8 cellular contexts compared by ENCODE assay signal in the genomic region with DNA sequence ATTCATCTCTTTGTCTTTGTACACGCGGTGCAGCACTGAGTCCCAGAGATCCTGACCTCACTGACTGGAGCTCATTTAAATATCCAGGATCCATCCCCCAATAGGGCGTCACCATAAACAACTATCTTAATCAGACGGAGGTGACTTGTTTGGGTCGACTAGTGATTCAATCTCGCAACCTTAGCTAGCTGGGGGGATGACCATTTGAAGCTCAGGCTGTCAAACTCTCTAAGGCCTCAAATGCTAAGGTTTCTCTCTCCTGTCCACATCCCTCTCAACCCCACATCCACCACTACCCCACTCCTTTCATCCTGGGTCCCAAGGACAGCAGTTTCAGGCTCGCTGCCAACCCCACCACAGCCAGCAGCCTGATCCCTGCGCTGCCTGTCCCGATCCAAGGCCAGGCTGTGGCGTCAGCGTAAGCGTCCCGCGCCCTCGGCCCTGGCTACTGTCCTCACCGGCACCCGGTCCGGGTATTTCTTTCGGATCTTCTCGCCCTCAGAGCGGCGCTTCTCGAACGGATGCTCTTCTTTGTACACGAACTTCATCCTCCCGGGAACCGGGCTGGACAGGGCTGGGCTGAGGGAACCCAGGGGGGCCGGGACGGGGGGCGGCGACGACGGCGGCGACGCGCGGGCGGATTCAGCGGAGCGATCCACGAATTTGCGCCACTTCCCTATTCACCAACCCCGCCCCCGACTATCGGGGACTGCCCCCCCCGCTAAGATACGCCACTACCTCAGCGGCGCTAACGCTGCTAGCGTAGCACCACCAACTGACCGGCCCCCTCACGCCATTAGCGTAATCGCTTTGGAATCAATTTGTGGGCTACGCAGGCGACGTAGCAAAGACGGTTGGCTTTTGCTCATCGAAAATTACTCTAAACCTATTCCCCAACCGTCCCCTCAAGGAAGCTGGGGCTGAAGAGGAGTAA. TPM values are rescaled to one million over a fixed set of nuclear protein-coding genes. Genes with fewer than 3 reads are reported as not detected.
A peak's percentile ranks its signal among the peaks of the same experiment; 100 is the strongest.
DNase-seq lines count a peak whose midpoint lies in the region; ATAC-seq and TF ChIP-seq lines count a peak whose summit lies in the region.

A gene (minus strand): TSS at position 667 of the 934 bp plus-strand sequence. CDS start 119 bp downstream, at position 548.

- no peak within 1 kb of the TSS for H2BK15ac ChIP-seq in H9 (ENCODE audit: low read depth, low read length)

- H3K9ac ChIP-seq in H9 (ENCODE audit: extremely low read depth, insufficient read length, low read length) (peak within 1 kb of the TSS; percentile 93), trophoblast cell (ENCODE audit: low read length) (peak within 1 kb of the TSS; percentile 96)

- H3K36me3 Mint-ChIP-seq in H9 (ENCODE audit: insufficient read depth in 1 of 3, low read depth in 3 of 3) = peaks cover 31 to 56% (median 52%) of the 10 kb centered on the region in 3 experiments
- H3K36me3 Mint-ChIP-seq in activated naive CD8-positive, alpha-beta T cell treated with anti-CD3 and anti-CD28 coated beads, Interleukin-2, amount 50 U/mL, for 24 hours (ENCODE audit: low read depth) = peaks cover 34% of the 10 kb centered on the region

- H3K14ac ChIP-seq in H9 (ENCODE audit: insufficient read depth, low read length) = peak within 1 kb of the TSS; percentile 83
- H3K14ac ChIP-seq in trophoblast cell (ENCODE audit: low read length) = peak within 1 kb of the TSS; percentile 99

- H3K18ac ChIP-seq in H9 (ENCODE audit: insufficient read length, low read depth, low read length) (peak within 1 kb of the TSS; percentile 73), trophoblast cell (ENCODE audit: low read length) (peak within 1 kb of the TSS; percentile 98)

- H3K27ac Mint-ChIP-seq in H9 = peak within 1 kb of the TSS; percentile 96 to 100 (median 99)
- peak within 1 kb of the TSS; percentile 97 for H3K27ac Mint-ChIP-seq in activated naive CD8-positive, alpha-beta T cell treated with anti-CD3 and anti-CD28 coated beads, Interleukin-2, amount 50 U/mL, for 24 hours

- no peak within 1 kb of the TSS for H3K23ac ChIP-seq in H9 (ENCODE audit: insufficient read length, low read depth, low read length)
- no peak within 1 kb of the TSS for H3K23ac ChIP-seq in trophoblast cell (ENCODE audit: low read length)

- H4K91ac ChIP-seq in H9 (ENCODE audit: insufficient read length, low read depth, low read length) (peak within 1 kb of the TSS; percentile 20), trophoblast cell (ENCODE audit: low read depth, low read length) (peak within 1 kb of the TSS; percentile 99)

- no peak within 1 kb of the TSS for H2BK20ac ChIP-seq in H9 (ENCODE audit: low read depth, low read length, poor library complexity, severe bottlenecking)

- DNase-seq in DMS153 (lab: John Stamatoyannopoulos, UW) = peak; percentile 49
- DNase-seq in H9 = peak; percentile 93
- peak; percentile 77 for DNase-seq in NCI-H1092 (lab: John Stamatoyannopoulos, UW)
- peak; percentile 89 for DNase-seq in T follicular helper cell (ENCODE audit: low read depth)
- peak; percentile 94 for DNase-seq in activated naive CD8-positive, alpha-beta T cell treated with anti-CD3 and anti-CD28 coated beads, Interleukin-2, amount 50 U/mL, for 24 hours
- DNase-seq in cardiac muscle cell (ENCODE audit: low read depth in 1 of 2, low spot score in 1 of 2) = peak; percentile 95
- peak; percentile 76 to 93 for DNase-seq in trophoblast cell
- peak; percentile 94 to 97 for DNase-seq in tibial artery

- WGBS in H9 (ENCODE audit: extremely low coverage, insufficient read length, low lambda C conversion rate) = no CpG with 5 or more reads among the region's 62 CpGs
- no CpG with 5 or more reads among the region's 62 CpGs for WGBS in trophoblast cell (ENCODE audit: extremely low coverage, insufficient coverage, insufficient read length)

- H4K12ac ChIP-seq in trophoblast cell (ENCODE audit: low read depth, low read length) = peak within 1 kb of the TSS; percentile 97

- H2BK120ac ChIP-seq in H9 (ENCODE audit: low read depth, low read length, poor library complexity, severe bottlenecking) (no peak within 1 kb of the TSS), trophoblast cell (ENCODE audit: insufficient read depth, low read length, poor library complexity) (peak within 1 kb of the TSS; percentile 96)

- H3K4me3 ChIP-seq in cardiac muscle cell (peak within 1 kb of the TSS; percentile 72), trophoblast cell (ENCODE audit: low read depth, low read length) (peak within 1 kb of the TSS; percentile 94), tibial artery (peak within 1 kb of the TSS; percentile 73 to 77)

- H2AFZ ChIP-seq in H9 (ENCODE audit: low read length) (no peak within 1 kb of the TSS), trophoblast cell (ENCODE audit: insufficient read depth, low read length, poor library complexity) (peak within 1 kb of the TSS; percentile 72)

- peak within 1 kb of the TSS; percentile 25 for H3K56ac ChIP-seq in H9 (ENCODE audit: insufficient read length, low read depth, low read length)

- H3K23me2 ChIP-seq in H9 (ENCODE audit: insufficient read length, low read depth, low read length, poor library complexity, severe bottlenecking) = peaks cover 4% of the 10 kb centered on the region

- peak; percentile 9 for ATAC-seq in activated naive CD8-positive, alpha-beta T cell treated with anti-CD3 and anti-CD28 coated beads, Interleukin-2, amount 50 U/mL, for 24 hours

- H3K4me3 Mint-ChIP-seq in H9 = peak within 1 kb of the TSS; percentile 95 to 97
- peak within 1 kb of the TSS; percentile 88 for H3K4me3 Mint-ChIP-seq in activated naive CD8-positive, alpha-beta T cell treated with anti-CD3 and anti-CD28 coated beads, Interleukin-2, amount 50 U/mL, for 24 hours

- H4K8ac ChIP-seq in H9 (replicated peaks; ENCODE audit: insufficient read length, low read depth, low read length) = no peak within 1 kb of the TSS
- H4K8ac ChIP-seq in trophoblast cell (ENCODE audit: low read depth, low read length) = peak within 1 kb of the TSS; percentile 98

- H4K5ac ChIP-seq in H9 (ENCODE audit: insufficient read length, low read depth, low read length) = no peak within 1 kb of the TSS

- H3K9me3 Mint-ChIP-seq in H9 = peaks cover 0 to 2% of the 10 kb centered on the region in 2 experiments; a peak in 2 of 5 replicates
- no peaks in the 10 kb centered on the region for H3K9me3 Mint-ChIP-seq in activated naive CD8-positive, alpha-beta T cell treated with anti-CD3 and anti-CD28 coated beads, Interleukin-2, amount 50 U/mL, for 24 hours

- H3K4me1 ChIP-seq in H9 (ENCODE audit: insufficient read depth, low read length) (no peaks in the 10 kb centered on the region), cardiac muscle cell (ENCODE audit: low read depth) (peaks cover 18% of the 10 kb centered on the region), trophoblast cell (ENCODE audit: control insufficient read depth in 1 of 2, insufficient read depth in 2 of 2, low read length in 2 of 2) (peaks cover 12 to 14% of the 10 kb centered on the region in 2 experiments), tibial artery (peaks cover 0 to 39% (median 29%) of the 10 kb centered on the region in 4 donors)

- H3K79me2 ChIP-seq in H9 (ENCODE audit: insufficient read depth, low read length) (peaks cover 8% of the 10 kb centered on the region; the same call in 1 of the 2 replicates), trophoblast cell (ENCODE audit: control insufficient read depth, insufficient read depth, low read length, poor library complexity) (peaks cover 23% of the 10 kb centered on the region)

- H3K9me3 ChIP-seq in H9 (ENCODE audit: control insufficient read depth, low read depth, low read length) (no peaks in the 10 kb centered on the region), cardiac muscle cell (ENCODE audit: low read depth) (no peaks in the 10 kb centered on the region), trophoblast cell (ENCODE audit: insufficient read depth, low read depth, low read length) (peaks cover 2% of the 10 kb centered on the region), tibial artery (no peaks in the 10 kb centered on the region)

- peak within 1 kb of the TSS; percentile 60 for H2BK5ac ChIP-seq in H9 (ENCODE audit: insufficient read length, low read length)
- peak within 1 kb of the TSS; percentile 95 for H2BK5ac ChIP-seq in trophoblast cell (ENCODE audit: low read depth, low read length, poor library complexity)

- H3K27ac ChIP-seq in H9 (ENCODE audit: insufficient read length, low read depth, low read length) (peak within 1 kb of the TSS; percentile 80), cardiac muscle cell (peak within 1 kb of the TSS; percentile 98), trophoblast cell (ENCODE audit: low read depth, low read length) (peak within 1 kb of the TSS; percentile 99), tibial artery (peak within 1 kb of the TSS; percentile 95 to 97)

- intact Hi-C loops in tibial artery (cut with DNase I; ENCODE audit: low total_unique reads) = no loop called here

- H2AK5ac ChIP-seq in H9 (ENCODE audit: insufficient read length, low read length) (no peak within 1 kb of the TSS), trophoblast cell (ENCODE audit: low read length) (peak within 1 kb of the TSS; percentile 99)

- peak within 1 kb of the TSS; percentile 52 for H2BK12ac ChIP-seq in H9 (ENCODE audit: insufficient read length, low read depth, low read length)
- peak within 1 kb of the TSS; percentile 72 for H2BK12ac ChIP-seq in trophoblast cell (ENCODE audit: low read length)

- H3K4me2 ChIP-seq in H9 (ENCODE audit: insufficient read depth, insufficient read length, low read length) = peak within 1 kb of the TSS; percentile 98
- H3K4me2 ChIP-seq in trophoblast cell (ENCODE audit: low read length) = peak within 1 kb of the TSS; percentile 92

- H3K36me3 ChIP-seq in cardiac muscle cell (peaks cover 17% of the 10 kb centered on the region), trophoblast cell (ENCODE audit: control insufficient read depth in 1 of 2, insufficient read depth in 2 of 2, low read length in 2 of 2) (peaks cover 20 to 38% of the 10 kb centered on the region in 2 experiments), tibial artery (peaks cover 25 to 45% (median 43%) of the 10 kb centered on the region in 3 donors)

- peak within 1 kb of the TSS; percentile 68 for H3T11ph ChIP-seq in H9 (ENCODE audit: low read length)

- TF ChIP-seq CTCF in H9 (conservative IDR thresholded peaks at IDR 0.05) (no peak), cardiac muscle cell (IDR thresholded peaks at IDR 0.05; ENCODE audit: low read depth, low read length) (no peak), tibial artery (IDR thresholded peaks at IDR 0.05) (no peak)

- H3K4ac ChIP-seq in H9 (ENCODE audit: low read depth, low read length) (peak within 1 kb of the TSS; percentile 34; the same call in 1 of the 2 replicates), trophoblast cell (ENCODE audit: low read depth, low read length) (peak within 1 kb of the TSS; percentile 99)

- no peaks in the 10 kb centered on the region for H4K20me1 ChIP-seq in H9 (ENCODE audit: control insufficient read depth, insufficient read depth, insufficient read length)

- peaks cover 38 to 40% of the 10 kb centered on the region in 2 experiments for H3K4me1 Mint-ChIP-seq in H9
- peaks cover 44% of the 10 kb centered on the region for H3K4me1 Mint-ChIP-seq in activated naive CD8-positive, alpha-beta T cell treated with anti-CD3 and anti-CD28 coated beads, Interleukin-2, amount 50 U/mL, for 24 hours

- H3K27me3 Mint-ChIP-seq in H9 (ENCODE audit: low read depth) = no peaks in the 10 kb centered on the region; the same call in 1 of the 2 replicates
- H3K27me3 Mint-ChIP-seq in activated naive CD8-positive, alpha-beta T cell treated with anti-CD3 and anti-CD28 coated beads, Interleukin-2, amount 50 U/mL, for 24 hours = peaks cover 1% of the 10 kb centered on the region

- H3K27me3 ChIP-seq in H9 (ENCODE audit: insufficient read depth, low read length) = no peaks in the 10 kb centered on the region
- no peaks in the 10 kb centered on the region for H3K27me3 ChIP-seq in cardiac muscle cell
- no peaks in the 10 kb centered on the region for H3K27me3 ChIP-seq in trophoblast cell (ENCODE audit: insufficient read depth, low read length)
- H3K27me3 ChIP-seq in tibial artery = no peaks in the 10 kb centered on the region

- peaks cover 9% of the 10 kb centered on the region for H3K79me1 ChIP-seq in H9 (ENCODE audit: insufficient read depth, low read depth, low read length, poor library complexity, severe bottlenecking)
- H3K79me1 ChIP-seq in trophoblast cell (ENCODE audit: low read length) = peaks cover 27% of the 10 kb centered on the region

RNA-seq across cellular contexts. Expression of the gene that starts here (rescaled TPM):
- 261 and 266 TPM in 2 replicates for total RNA-seq in H9 (2021)
- 517 and 760 TPM in 2 replicates for total RNA-seq in cardiac muscle cell
- polyA plus RNA-seq in cardiac muscle cell = 772 and 773 TPM in 2 replicates
- polyA plus RNA-seq in trophoblast cell (2013) = 1,014 and 1,021 TPM in 2 replicates

Comparison
In these comparisons a context has a peak if more than half of its experiments do, and no peak if none do; other contexts are left out.
1. Peak in every context shown above with its lines: DNase-seq, ATAC-seq, H3K4me3 ChIP-seq and H3K27ac ChIP-seq.